ENCODE assay signal across 8 cellular contexts in genomic region chr5:177086918-177087706, GRCh38. TPM values are rescaled to one million over a fixed set of nuclear protein-coding genes. Genes with fewer than 3 reads are reported as not detected.
DNase-seq lines count a peak whose midpoint lies in the region; ATAC-seq and TF ChIP-seq lines count a peak whose summit lies in the region.

No MANE protein-coding gene starts in this region.

- POLR2A ChIA-PET in BJ (lab: Charles Lee) (no interaction called here), T-cell (lab: Charles Lee) (interaction anchor here in 1 of 2 donors (0.6 kb wide), 1 partner anchor 184 kb away, joined by 3 read pairs; no protein-coding TSS in a partner anchor)

- H3K9me3 Mint-ChIP-seq in T-cell, result no peaks in the 10 kb centered on the region

- in situ Hi-C loops in astrocyte of the spinal cord (cut with HindIII; ENCODE audit: low sequenced_read_pairs), result no loop called here

- H3K27me3 Mint-ChIP-seq in T-cell, result peaks cover 5 to 13% of the 10 kb centered on the region in 2 donors

- CTCF ChIA-PET in BJ (lab: Yijun Ruan, JAX) (interaction anchor here (0.6 to 6.7 kb wide), 9 partner anchors 11 to 222 kb away, joined by 3 to 62 read pairs (median 3); no protein-coding TSS in a partner anchor), T-cell (lab: Charles Lee) (interaction anchor here (0.5 to 2.8 kb wide), 4 partner anchors 14 to 1194 kb away, joined by 3 to 18 read pairs (median 4); no protein-coding TSS in a partner anchor)

- H3K27ac Mint-ChIP-seq in T-cell, result no peak overlapping the region

- H3K4me3 ChIP-seq in BJ (ENCODE audit: low read depth, low read length), result peak overlapping the region; percentile 40
- H3K4me3 ChIP-seq in astrocyte of the spinal cord (ENCODE audit: low read depth, low read length), result peak overlapping the region; percentile 22

- H3K36me3 Mint-ChIP-seq in T-cell, result no peaks in the 10 kb centered on the region

- H3K4me1 Mint-ChIP-seq in T-cell, result peaks cover 13 to 14% (median 14%) of the 10 kb centered on the region in 3 donors

- ATAC-seq in HG03469 (IDR thresholded peaks at IDR 0.05; ENCODE audit: unreplicated experiment) (peak; percentile 41), T-cell (replicated peaks in 1 of 4) (peak; percentile 84 to 86 (median 84)), HG03025 (IDR thresholded peaks at IDR 0.05; ENCODE audit: low FRiP score, unreplicated experiment) (no peak)

- H3K36me3 ChIP-seq in BJ (ENCODE audit: control insufficient read depth, insufficient read depth, low read length), result no peaks in the 10 kb centered on the region

- DNase-seq in BJ (ENCODE audit: low read depth), result no peak
- DNase-seq in GM19238 (ENCODE audit: insufficient read length, low spot score), result peak; percentile 84
- DNase-seq in T-cell, result peak; percentile 30 to 75 (median 60)
- peak; percentile 12 for DNase-seq in astrocyte of the spinal cord (ENCODE audit: low read depth, low spot score)
- peak; percentile 96 for DNase-seq in kidney tubule cell (ENCODE audit: low spot score)
- DNase-seq in stimulated activated CD4-positive, alpha-beta T cell treated with anti-CD3 and anti-CD28 coated beads, Interleukin-4, amount 100 ng/mL, for 4 hours, result peak; percentile 57 to 59

- peak overlapping the region; percentile 24 to 72 (median 34) for H3K4me3 Mint-ChIP-seq in T-cell

- H3K27me3 ChIP-seq in BJ (ENCODE audit: control insufficient read depth, insufficient read depth, low read length), result peaks cover 14% of the 10 kb centered on the region; the same call in 1 of the 2 replicates

- TF ChIP-seq CTCF in BJ (IDR thresholded peaks at IDR 0.05; ENCODE audit: insufficient read depth, low read depth, low read length) (peak; percentile 40), astrocyte of the spinal cord (IDR thresholded peaks at IDR 0.05; ENCODE audit: low read depth, low read length) (peak; percentile 46)

RNA-seq across cellular contexts. Expression of gene FGFR4, which starts 0.4 kb away (rescaled TPM):
- 0.10 and 0.12 TPM in 2 replicates for polyA plus RNA-seq in BJ (2011; rRNA removed)
- 0.14 TPM in 1 of 2 replicates, not detected in the other for polyA minus RNA-seq in BJ (2011; rRNA and poly(A)+ RNA removed)
- total RNA-seq in T-cell, result 1 to 10 TPM; 1.6 to 5.1 (median 3.2) TPM

RNA-seq across cellular contexts. Expression of gene NSD1, which starts 46.5 kb away (rescaled TPM):
- 15.8 and 21.4 TPM in 2 replicates for polyA plus RNA-seq in BJ (2011; rRNA removed)
- 39.7 and 40.0 TPM in 2 replicates for polyA minus RNA-seq in BJ (2011; rRNA and poly(A)+ RNA removed)
- 100 to 1,000 TPM in 3 of 5 donors, 10 to 100 TPM in 2; 89.5 to 113 (median 103) TPM for total RNA-seq in T-cell
